Comparison of ENCODE assay signal across 1 cellular context in the genomic region with DNA sequence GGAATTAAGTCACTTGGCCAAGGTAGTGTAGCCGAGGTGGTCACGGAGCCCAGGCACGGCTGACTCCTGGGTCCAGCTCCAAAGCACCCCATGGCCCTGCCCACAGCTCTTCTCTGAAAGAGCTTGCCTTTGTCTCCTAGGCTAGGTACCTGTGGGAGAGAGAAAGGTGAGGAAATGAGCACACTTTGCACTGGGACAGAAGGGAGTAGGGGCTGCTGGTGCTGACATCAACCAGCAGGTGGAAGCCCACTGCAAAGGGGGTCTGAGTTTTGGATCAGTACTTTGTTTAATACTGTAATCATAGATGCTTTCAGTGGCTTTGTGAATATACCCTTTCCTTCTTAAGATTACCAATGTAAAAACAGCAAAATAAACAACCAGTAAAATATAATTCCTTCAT.
TF ChIP-seq lines count a peak whose summit lies in the region.

No MANE protein-coding gene starts in this region.

TF ChIP-seq in K562, 482 proteins besides CTCF, POLR2A, EP300 and RAD21:
- TF ChIP-seq ZNF274 (IDR thresholded peaks at IDR 0.05; ENCODE audit: borderline replicate concordance, low read depth, low read length): no peak
